ENCODE assay signal across 8 cellular contexts in the genomic region with DNA sequence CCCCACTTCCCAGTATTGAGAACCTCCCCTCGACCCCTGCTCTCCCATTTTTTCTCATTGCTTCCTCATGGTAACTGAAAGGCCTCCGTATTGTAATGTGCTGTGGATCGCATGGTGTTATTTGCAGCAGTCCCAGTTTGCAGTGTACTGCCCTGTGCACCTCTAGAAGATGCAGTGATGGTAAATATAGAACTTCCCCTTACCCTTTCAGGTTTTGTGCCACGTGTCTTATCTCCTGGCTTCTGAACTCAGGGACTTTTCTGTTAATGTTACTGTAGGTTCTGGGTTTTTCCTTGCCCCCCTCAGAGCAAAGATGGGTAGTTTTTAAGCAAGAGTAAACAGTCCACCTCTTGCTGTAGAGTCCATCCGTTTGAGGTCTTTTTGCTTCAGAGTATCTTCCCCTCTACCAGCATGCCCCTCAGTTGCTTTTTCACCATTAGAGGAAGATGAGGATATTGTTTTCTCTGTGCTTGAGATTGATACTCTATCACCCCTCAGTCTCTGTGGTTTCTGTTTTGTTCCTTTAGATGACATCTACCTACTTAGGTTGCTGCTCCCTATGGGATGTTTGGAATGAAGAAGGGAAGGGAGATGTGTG. TPM values are rescaled to one million over a fixed set of nuclear protein-coding genes. Genes with fewer than 3 reads are reported as not detected.
DNase-seq lines count a peak whose midpoint lies in the region; ATAC-seq, FAIRE-seq and TF ChIP-seq lines count a peak whose summit lies in the region.

No MANE protein-coding gene starts in this region.

- H3K36me3 ChIP-seq in OCI-LY3 (replicated peaks; ENCODE audit: low read depth, low read length), result peaks cover 64% of the 10 kb centered on the region
- H3K36me3 ChIP-seq in tibial artery, result peaks cover 26 to 31% (median 30%) of the 10 kb centered on the region in 3 donors

- no peaks in the 10 kb centered on the region for H3K9me3 Mint-ChIP-seq in activated T-cell treated with anti-CD3 and anti-CD28 coated beads, Interleukin-2, amount 50 U/mL, for 24 hours

- H3K4me1 ChIP-seq in OCI-LY3 (ENCODE audit: low read length) (peaks cover 41% of the 10 kb centered on the region), right cardiac atrium (ENCODE audit: control insufficient read depth, insufficient read depth, low read length) (peaks cover 7% of the 10 kb centered on the region), tibial artery (peaks cover 6 to 76% (median 51%) of the 10 kb centered on the region in 4 donors)

- H3K9me3 ChIP-seq in OCI-LY3 (ENCODE audit: insufficient read depth, low read length) (no peaks in the 10 kb centered on the region), right cardiac atrium (ENCODE audit: control insufficient read depth, low read length) (no peaks in the 10 kb centered on the region), tibial artery (no peaks in the 10 kb centered on the region)

- H3K36me3 Mint-ChIP-seq in activated T-cell treated with anti-CD3 and anti-CD28 coated beads, Interleukin-2, amount 50 U/mL, for 24 hours (ENCODE audit: low read depth), result peaks cover 87% of the 10 kb centered on the region

- H3K27ac ChIP-seq in OCI-LY3 (ENCODE audit: low read length) (peak overlapping the region; percentile 64), right cardiac atrium (ENCODE audit: low read length) (peak overlapping the region; percentile 37), tibial artery (peak overlapping the region; percentile 31 to 92)

- no peak for TF ChIP-seq CTCF in OCI-LY3 (IDR thresholded peaks at IDR 0.05; ENCODE audit: low read depth, low read length)
- TF ChIP-seq CTCF in tibial artery (IDR thresholded peaks at IDR 0.05), result no peak

- peak overlapping the region; percentile 94 for H3K27ac Mint-ChIP-seq in activated T-cell treated with anti-CD3 and anti-CD28 coated beads, Interleukin-2, amount 50 U/mL, for 24 hours

- H3K4me3 Mint-ChIP-seq in activated T-cell treated with anti-CD3 and anti-CD28 coated beads, Interleukin-2, amount 50 U/mL, for 24 hours, result peak overlapping the region; percentile 35

- H3K27me3 ChIP-seq in OCI-LY3 (ENCODE audit: low read depth, low read length), result no peaks in the 10 kb centered on the region
- H3K27me3 ChIP-seq in right cardiac atrium (ENCODE audit: control insufficient read depth, insufficient read depth), result no peaks in the 10 kb centered on the region
- H3K27me3 ChIP-seq in tibial artery, result no peaks in the 10 kb centered on the region

- peak overlapping the region; percentile 25; the same call in 1 of the 2 replicates for H3K9ac ChIP-seq in OCI-LY3 (ENCODE audit: low read length)

- H4K20me1 ChIP-seq in OCI-LY3 (ENCODE audit: insufficient read depth, low read length), result peaks cover 42% of the 10 kb centered on the region; the same call in 1 of the 2 replicates

- ATAC-seq in right cardiac atrium (no peak), HG03432 (IDR thresholded peaks at IDR 0.05; ENCODE audit: unreplicated experiment) (no peak)

- intact Hi-C loops in right cardiac atrium (cut with DNase I), result loop anchor here in 2 of 4 donors (5.0 to 10.0 kb wide), 2 partner anchors 115 to 118 kb away; no protein-coding TSS in a partner anchor
- intact Hi-C loops in tibial artery (cut with DNase I; ENCODE audit: low total_unique reads), result no loop called here

- H3K4me3 ChIP-seq in OCI-LY3 (ENCODE audit: low read length) (peak overlapping the region; percentile 23), right cardiac atrium (ENCODE audit: low read length) (no peak overlapping the region), tibial artery (no peak overlapping the region)

- FAIRE-seq in HTR-8/SVneo (lab: Jason Lieb, UNC), result no peak
- no peak for FAIRE-seq in frontal cortex (lab: Jason Lieb, UNC)

- 60% methylated on average over 5 of the region's 5 CpGs for WGBS in right cardiac atrium

- H3K4me1 Mint-ChIP-seq in activated T-cell treated with anti-CD3 and anti-CD28 coated beads, Interleukin-2, amount 50 U/mL, for 24 hours (ENCODE audit: low read depth), result peaks cover 86% of the 10 kb centered on the region

- H3K4me2 ChIP-seq in OCI-LY3 (ENCODE audit: low read length), result peak overlapping the region; percentile 55

- no peak for DNase-seq in activated T-cell treated with anti-CD3 and anti-CD28 coated beads, Interleukin-2, amount 50 U/mL, for 24 hours
- DNase-seq in activated T-cell treated with anti-CD3 and anti-CD28 coated beads, Interleukin-2, amount 50 U/mL, for 1 hour, result no peak
- DNase-seq in right cardiac atrium (no peak), tibial artery (no peak), HTR-8/SVneo (ENCODE audit: insufficient read length, low spot score) (no peak), frontal cortex (ENCODE audit: low spot score in 2 of 2) (no peak)

- H2AFZ ChIP-seq in OCI-LY3 (ENCODE audit: low read depth, low read length), result no peak overlapping the region

- peaks cover 98% of the 10 kb centered on the region for H3K79me2 ChIP-seq in OCI-LY3 (ENCODE audit: low read length)

- H3K27me3 Mint-ChIP-seq in activated T-cell treated with anti-CD3 and anti-CD28 coated beads, Interleukin-2, amount 50 U/mL, for 24 hours, result no peaks in the 10 kb centered on the region

RNA-seq across cellular contexts. Expression of gene CHD2, which starts 22.4 kb away (rescaled TPM):
- 10 to 100 TPM; 62.7 to 83.6 (median 65.1) TPM for total RNA-seq in right cardiac atrium
- polyA plus RNA-seq in right cardiac atrium, result 28.4 TPM
- 108 TPM for total RNA-seq in frontal cortex
